Comparison of ENCODE assay signal across 8 cellular contexts in genomic region chr10:102115775-102116174, GRCh38. TPM values are rescaled to one million over a fixed set of nuclear protein-coding genes. Genes with fewer than 3 reads are reported as not detected.
DNase-seq lines count a peak whose midpoint lies in the region; ATAC-seq, FAIRE-seq and TF ChIP-seq lines count a peak whose summit lies in the region.

No MANE protein-coding gene starts in this region.

- 36% methylated on average over 3 of the region's 3 CpGs for WGBS in HepG2 (ENCODE audit: low lambda C conversion rate)
- WGBS in thyroid gland, 2 donors = 17 to 27% methylated on average over 3 of the region's 3 CpGs

- in situ Hi-C loops in HepG2 (cut with HindIII; ENCODE audit: extremely low pct_ligation_motif_present, low pct_unique_long_range_greater_than_20kb) = no loop called here

- H3K4me1 Mint-ChIP-seq in activated T-cell treated with anti-CD3 and anti-CD28 coated beads, Interleukin-2, amount 50 U/mL, for 24 hours (ENCODE audit: low read depth) = peaks cover 60% of the 10 kb centered on the region
- H3K4me1 Mint-ChIP-seq in activated CD8-positive, alpha-beta T cell treated with anti-CD3 and anti-CD28 coated beads, Interleukin-2, amount 10 ng/mL, durations not matched to agents 7 days and 5 days (ENCODE audit: low read depth) = peaks cover 64% of the 10 kb centered on the region

- H3K79me2 ChIP-seq in HepG2 (ENCODE audit: insufficient read depth, low read length) = peaks cover 20% of the 10 kb centered on the region

- peaks cover 9% of the 10 kb centered on the region for H4K20me1 ChIP-seq in HepG2 (ENCODE audit: insufficient read depth, low read length)

- no peak for ATAC-seq in activated CD8-positive, alpha-beta T cell treated with anti-CD3 and anti-CD28 coated beads, Interleukin-2, amount 10 ng/mL, durations not matched to agents 7 days and 5 days
- ATAC-seq in HepG2 = no peak
- ATAC-seq in HG03175 (IDR thresholded peaks at IDR 0.05; ENCODE audit: unreplicated experiment) = no peak
- ATAC-seq in HG03045 (IDR thresholded peaks at IDR 0.05; ENCODE audit: unreplicated experiment) = no peak

- FAIRE-seq in HepG2 (lab: Jason Lieb, UNC) = no peak

- no peaks in the 10 kb centered on the region for H3K27me3 Mint-ChIP-seq in activated T-cell treated with anti-CD3 and anti-CD28 coated beads, Interleukin-2, amount 50 U/mL, for 24 hours
- no peaks in the 10 kb centered on the region for H3K27me3 Mint-ChIP-seq in activated CD8-positive, alpha-beta T cell treated with anti-CD3 and anti-CD28 coated beads, Interleukin-2, amount 10 ng/mL, durations not matched to agents 7 days and 5 days (ENCODE audit: low read depth)

- CTCF ChIA-PET in activated CD8-positive, alpha-beta T cell treated with anti-CD3 and anti-CD28 coated beads, Interleukin-2, amount 10 ng/mL, durations not matched to agents 7 days and 5 days (lab: Charles Lee) = interaction anchor here (1.0 to 3.9 kb wide), 3 partner anchors 13 to 301 kb away, joined by 3 to 24 read pairs (median 3); partner anchors contain the start of gene PPRC1
- CTCF ChIA-PET in HepG2 (lab: Yijun Ruan, JAX; ENCODE audit: low intra/inter-chr PET ratio, low total read pairs) = no interaction called here

- H3K9me3 Mint-ChIP-seq in activated T-cell treated with anti-CD3 and anti-CD28 coated beads, Interleukin-2, amount 50 U/mL, for 24 hours = no peaks in the 10 kb centered on the region
- no peaks in the 10 kb centered on the region for H3K9me3 Mint-ChIP-seq in activated CD8-positive, alpha-beta T cell treated with anti-CD3 and anti-CD28 coated beads, Interleukin-2, amount 10 ng/mL, durations not matched to agents 7 days and 5 days (ENCODE audit: insufficient read depth)

- DNase-seq in activated T-cell treated with anti-CD3 and anti-CD28 coated beads, Interleukin-2, amount 50 U/mL, for 24 hours = no peak
- DNase-seq in activated T-cell treated with anti-CD3 and anti-CD28 coated beads for 4 hours (no peak), HepG2 (ENCODE audit: low spot score) (no peak), thyroid gland (no peak), anterior cingulate cortex (lab: John Stamatoyannopoulos, UW) (no peak)
- no peak for DNase-seq in activated CD8-positive, alpha-beta T cell treated with anti-CD3 and anti-CD28 coated beads, Interleukin-2, amount 10 ng/mL, durations not matched to agents 7 days and 5 days

- H3K4me3 ChIP-seq in HepG2 (replicated peaks in 1 of 3; ENCODE audit: insufficient read depth in 1 of 3, low read depth in 2 of 3, low read length in 3 of 3) = no peak overlapping the region
- H3K4me3 ChIP-seq in thyroid gland (replicated peaks in 1 of 3) = no peak overlapping the region

- no peaks in the 10 kb centered on the region for H3K9me3 ChIP-seq in HepG2 (ENCODE audit: low read length)
- H3K9me3 ChIP-seq in thyroid gland = no peaks in the 10 kb centered on the region

- H3K4me1 ChIP-seq in HepG2 (ENCODE audit: insufficient read depth, low read length) = peaks cover 68% of the 10 kb centered on the region
- peaks cover 55 to 59% of the 10 kb centered on the region in 2 donors for H3K4me1 ChIP-seq in thyroid gland

- H3K27me3 ChIP-seq in HepG2 (ENCODE audit: control insufficient read depth in 1 of 2, insufficient read depth in 2 of 2, low read length in 2 of 2) = peaks cover 0 to 2% of the 10 kb centered on the region in 2 experiments; a peak in 1 of 5 replicates
- H3K27me3 ChIP-seq in thyroid gland = no peaks in the 10 kb centered on the region

- intact Hi-C loops in HepG2 (cut with micrococcal nuclease; ENCODE audit: unreplicated experiment) = loop anchor here (5.0 kb wide), 1 partner anchor 48 kb away; the partner anchor contains the start of gene HPS6
- intact Hi-C loops in thyroid gland (cut with DNase I) = loop anchor here (5.0 kb wide), 1 partner anchor 37 kb away; the partner anchor contains the start of gene NOLC1

- no peak for TF ChIP-seq CTCF in HepG2 (CRISPR knock-in tag; IDR thresholded peaks at IDR 0.05)
- TF ChIP-seq CTCF in thyroid gland (IDR thresholded peaks at IDR 0.05) = no peak

- no peak overlapping the region for H2AFZ ChIP-seq in HepG2 (ENCODE audit: low read length)

- H3K27ac ChIP-seq in HepG2 (ENCODE audit: extremely low read length, insufficient read depth, low read length) = no peak overlapping the region
- H3K27ac ChIP-seq in thyroid gland = peak overlapping the region in 2 of 3 donors; percentile 27 to 61

- peak overlapping the region; percentile 77; the same call in 1 of the 2 replicates for H3K4me2 ChIP-seq in HepG2 (ENCODE audit: low read depth, low read length)

- POLR2A ChIA-PET in activated CD8-positive, alpha-beta T cell treated with anti-CD3 and anti-CD28 coated beads, Interleukin-2, amount 10 ng/mL, durations not matched to agents 7 days and 5 days (lab: Charles Lee) = interaction anchor here (0.5 to 1.3 kb wide), 3 partner anchors 22 to 298 kb away, joined by 3 read pairs; partner anchors contain the start of gene OGA
- POLR2A ChIA-PET in HepG2 (lab: Yijun Ruan, JAX) = interaction anchor here (1.2 to 3.2 kb wide), 5 partner anchors 12 to 305 kb away, joined by 3 to 28 read pairs (median 7); partner anchors contain the start of gene FBXL15

- no peak for TF ChIP-seq RAD21 in HepG2 (CRISPR knock-in tag; IDR thresholded peaks at IDR 0.05)

- H3K27ac Mint-ChIP-seq in activated T-cell treated with anti-CD3 and anti-CD28 coated beads, Interleukin-2, amount 50 U/mL, for 24 hours = peak overlapping the region; percentile 98
- peak overlapping the region; percentile 93 for H3K27ac Mint-ChIP-seq in activated CD8-positive, alpha-beta T cell treated with anti-CD3 and anti-CD28 coated beads, Interleukin-2, amount 10 ng/mL, durations not matched to agents 7 days and 5 days

- no peak for TF ChIP-seq EP300 in HepG2 (IDR thresholded peaks at IDR 0.05; ENCODE audit: low read depth in 2 of 2, low read length in 2 of 2)
- no peak for TF ChIP-seq EP300 in HepG2 (CRISPR knock-in tag; IDR thresholded peaks at IDR 0.05; ENCODE audit: borderline replicate concordance)

- no peak overlapping the region for H3K9ac ChIP-seq in HepG2 (ENCODE audit: insufficient read depth, low read depth, low read length)

- TF ChIP-seq POLR2A in HepG2 (IDR thresholded peaks at IDR 0.05; ENCODE audit: insufficient read depth in 1 of 2, low read depth in 2 of 2, low read length in 2 of 2) (no peak), thyroid gland (IDR thresholded peaks at IDR 0.05) (no peak)

- peak overlapping the region; percentile 82 for H3K4me3 Mint-ChIP-seq in activated T-cell treated with anti-CD3 and anti-CD28 coated beads, Interleukin-2, amount 50 U/mL, for 24 hours
- peak overlapping the region; percentile 91 for H3K4me3 Mint-ChIP-seq in activated CD8-positive, alpha-beta T cell treated with anti-CD3 and anti-CD28 coated beads, Interleukin-2, amount 10 ng/mL, durations not matched to agents 7 days and 5 days

- BruUV-seq in HepG2 (replicated peaks; lab: Mats Ljungman, UMichigan) = no TSS peak

- peaks cover 2 to 11% of the 10 kb centered on the region in 2 experiments; a peak in 4 of 5 replicates for H3K36me3 ChIP-seq in HepG2 (replicated peaks in 1 of 2; ENCODE audit: control insufficient read depth in 1 of 2, insufficient read depth in 2 of 2, low read length in 2 of 2)
- peaks cover 6 to 11% of the 10 kb centered on the region in 2 donors for H3K36me3 ChIP-seq in thyroid gland

- H3K36me3 Mint-ChIP-seq in activated T-cell treated with anti-CD3 and anti-CD28 coated beads, Interleukin-2, amount 50 U/mL, for 24 hours (ENCODE audit: low read depth) = peaks cover 37% of the 10 kb centered on the region
- H3K36me3 Mint-ChIP-seq in activated CD8-positive, alpha-beta T cell treated with anti-CD3 and anti-CD28 coated beads, Interleukin-2, amount 10 ng/mL, durations not matched to agents 7 days and 5 days (ENCODE audit: low read depth) = peaks cover 25% of the 10 kb centered on the region

RNA-seq across cellular contexts. Expression of gene LDB1, which starts 4.4 kb away (rescaled TPM):
- 10 to 100 TPM; 83.6 to 87.1 TPM for total RNA-seq in activated CD8-positive, alpha-beta T cell treated with anti-CD3 and anti-CD28 coated beads, Interleukin-2, amount 10 ng/mL, durations not matched to agents 7 days and 5 days
- total RNA-seq in HepG2 (2016; rRNA removed; fragmentation: Illumina TruSeq; extraction: Trizol) = 13.2 and 17.2 TPM in 2 replicates
- 2.0 and 2.5 TPM in 2 replicates for total RNA-seq in HepG2 (2016; cell fraction: cytosol; rRNA removed; fragmentation: Illumina TruSeq; extraction: Trizol; ENCODE audit: low read depth)
- total RNA-seq in HepG2 (2016; cell fraction: insoluble cytoplasmic fraction; rRNA removed; fragmentation: Illumina TruSeq; extraction: Trizol) = 10.9 and 17.8 TPM in 2 replicates
- 7.2 and 8.2 TPM in 2 replicates for total RNA-seq in HepG2 (2016; cell fraction: membrane; rRNA removed; fragmentation: Illumina TruSeq; extraction: Trizol)
- 16.0 and 18.2 TPM in 2 replicates for total RNA-seq in HepG2 (2016; cell fraction: nucleus; rRNA removed; fragmentation: Illumina TruSeq; extraction: Trizol)
- 45.5 and 52.2 TPM in 2 replicates for polyA plus RNA-seq in HepG2 (2011; rRNA removed)
- polyA plus RNA-seq in HepG2 (2011; cell fraction: cytosol; rRNA removed) = 23.6 and 27.6 TPM in 2 replicates
- 182 and 199 TPM in 2 replicates for polyA plus RNA-seq in HepG2 (2011; cell fraction: nucleus; rRNA removed)
- 20.4 and 24.8 TPM in 2 replicates for polyA plus RNA-seq in HepG2 (2012)
- 2.1 and 2.6 TPM in 2 replicates for polyA plus RNA-seq in HepG2 (2016; cell fraction: cytosol; fragmentation: Illumina TruSeq; extraction: Trizol; ENCODE audit: low read depth)
- 15.0 and 17.5 TPM in 2 replicates for polyA plus RNA-seq in HepG2 (2016; cell fraction: insoluble cytoplasmic fraction; fragmentation: Illumina TruSeq; extraction: Trizol; ENCODE audit: low read depth)
- polyA plus RNA-seq in HepG2 (2016; cell fraction: membrane; fragmentation: Illumina TruSeq; extraction: Trizol; ENCODE audit: low read depth) = 5.5 and 5.8 TPM in 2 replicates
- 49.4 and 52.8 TPM in 2 replicates for polyA plus RNA-seq in HepG2 (2016; cell fraction: nucleus; fragmentation: Illumina TruSeq; extraction: Trizol; ENCODE audit: insufficient read depth, low read depth)
- polyA minus RNA-seq in HepG2 (2011; rRNA and poly(A)+ RNA removed; ENCODE audit: low replicate concordance) = 61.4 and 104 TPM in 2 replicates
- polyA minus RNA-seq in HepG2 (2011; cell fraction: cytosol; rRNA and poly(A)+ RNA removed) = 17.4 and 19.1 TPM in 2 replicates
- 34.2 and 39.5 TPM in 2 replicates for polyA minus RNA-seq in HepG2 (2011; cell fraction: nucleus; rRNA and poly(A)+ RNA removed)
- total RNA-seq in thyroid gland = 10 to 100 TPM; 49.8 to 67.3 (median 54.8) TPM

RNA-seq across cellular contexts. Expression of gene PPRC1, which starts 17.1 kb away (rescaled TPM):
- 10 to 100 TPM; 56.5 to 58.9 TPM for total RNA-seq in activated CD8-positive, alpha-beta T cell treated with anti-CD3 and anti-CD28 coated beads, Interleukin-2, amount 10 ng/mL, durations not matched to agents 7 days and 5 days
- 19.0 and 24.2 TPM in 2 replicates for total RNA-seq in HepG2 (2016; rRNA removed; fragmentation: Illumina TruSeq; extraction: Trizol)
- 7.2 and 10.9 TPM in 2 replicates for total RNA-seq in HepG2 (2016; cell fraction: cytosol; rRNA removed; fragmentation: Illumina TruSeq; extraction: Trizol; ENCODE audit: low read depth)
- total RNA-seq in HepG2 (2016; cell fraction: insoluble cytoplasmic fraction; rRNA removed; fragmentation: Illumina TruSeq; extraction: Trizol) = 16.2 and 25.6 TPM in 2 replicates
- 10.3 and 12.7 TPM in 2 replicates for total RNA-seq in HepG2 (2016; cell fraction: membrane; rRNA removed; fragmentation: Illumina TruSeq; extraction: Trizol)
- total RNA-seq in HepG2 (2016; cell fraction: nucleus; rRNA removed; fragmentation: Illumina TruSeq; extraction: Trizol) = 31.9 and 36.2 TPM in 2 replicates
- 18.7 and 21.3 TPM in 2 replicates for polyA plus RNA-seq in HepG2 (2011; rRNA removed)
- polyA plus RNA-seq in HepG2 (2011; cell fraction: cytosol; rRNA removed) = 7.1 and 7.2 TPM in 2 replicates
- polyA plus RNA-seq in HepG2 (2011; cell fraction: nucleus; rRNA removed) = 57.6 and 66.0 TPM in 2 replicates
- polyA plus RNA-seq in HepG2 (2012) = 21.1 and 29.8 TPM in 2 replicates
- 2.5 and 2.9 TPM in 2 replicates for polyA plus RNA-seq in HepG2 (2016; cell fraction: cytosol; fragmentation: Illumina TruSeq; extraction: Trizol; ENCODE audit: low read depth)
- 21.7 and 29.6 TPM in 2 replicates for polyA plus RNA-seq in HepG2 (2016; cell fraction: insoluble cytoplasmic fraction; fragmentation: Illumina TruSeq; extraction: Trizol; ENCODE audit: low read depth)
- 4.7 and 6.5 TPM in 2 replicates for polyA plus RNA-seq in HepG2 (2016; cell fraction: membrane; fragmentation: Illumina TruSeq; extraction: Trizol; ENCODE audit: low read depth)
- 102 and 107 TPM in 2 replicates for polyA plus RNA-seq in HepG2 (2016; cell fraction: nucleus; fragmentation: Illumina TruSeq; extraction: Trizol; ENCODE audit: insufficient read depth, low read depth)
- polyA minus RNA-seq in HepG2 (2011; rRNA and poly(A)+ RNA removed; ENCODE audit: low replicate concordance) = 68.7 and 95.3 TPM in 2 replicates
- polyA minus RNA-seq in HepG2 (2011; cell fraction: cytosol; rRNA and poly(A)+ RNA removed) = 12.3 and 14.3 TPM in 2 replicates
- polyA minus RNA-seq in HepG2 (2011; cell fraction: nucleus; rRNA and poly(A)+ RNA removed) = 42.9 and 47.7 TPM in 2 replicates
- 10 to 100 TPM; 11.7 to 27.5 (median 16.6) TPM for total RNA-seq in thyroid gland

RNA-seq across cellular contexts. Expression of gene NOLC1, which starts 36.4 kb away (rescaled TPM):
- 10 to 100 TPM; 94.1 to 95.3 TPM for total RNA-seq in activated CD8-positive, alpha-beta T cell treated with anti-CD3 and anti-CD28 coated beads, Interleukin-2, amount 10 ng/mL, durations not matched to agents 7 days and 5 days
- total RNA-seq in HepG2 (2016; rRNA removed; fragmentation: Illumina TruSeq; extraction: Trizol) (81.0 and 102 TPM in 2 replicates), thyroid gland (10 to 100 TPM; 52.7 to 80.8 (median 65.1) TPM)
- 17.2 and 19.9 TPM in 2 replicates for total RNA-seq in HepG2 (2016; cell fraction: cytosol; rRNA removed; fragmentation: Illumina TruSeq; extraction: Trizol; ENCODE audit: low read depth)
- 80.9 and 91.8 TPM in 2 replicates for total RNA-seq in HepG2 (2016; cell fraction: insoluble cytoplasmic fraction; rRNA removed; fragmentation: Illumina TruSeq; extraction: Trizol)
- 26.9 and 30.0 TPM in 2 replicates for total RNA-seq in HepG2 (2016; cell fraction: membrane; rRNA removed; fragmentation: Illumina TruSeq; extraction: Trizol)
- 53.2 and 53.8 TPM in 2 replicates for total RNA-seq in HepG2 (2016; cell fraction: nucleus; rRNA removed; fragmentation: Illumina TruSeq; extraction: Trizol)
- polyA plus RNA-seq in HepG2 (2011; rRNA removed) = 47.9 and 50.6 TPM in 2 replicates
- polyA plus RNA-seq in HepG2 (2011; cell fraction: cytosol; rRNA removed) = 40.3 and 62.0 TPM in 2 replicates
- 33.5 and 37.8 TPM in 2 replicates for polyA plus RNA-seq in HepG2 (2011; cell fraction: nucleus; rRNA removed)
- polyA plus RNA-seq in HepG2 (2012) = 54.4 and 57.6 TPM in 2 replicates
- 9.9 and 10.0 TPM in 2 replicates for polyA plus RNA-seq in HepG2 (2016; cell fraction: cytosol; fragmentation: Illumina TruSeq; extraction: Trizol; ENCODE audit: low read depth)
- 121 and 139 TPM in 2 replicates for polyA plus RNA-seq in HepG2 (2016; cell fraction: insoluble cytoplasmic fraction; fragmentation: Illumina TruSeq; extraction: Trizol; ENCODE audit: low read depth)
- polyA plus RNA-seq in HepG2 (2016; cell fraction: membrane; fragmentation: Illumina TruSeq; extraction: Trizol; ENCODE audit: low read depth) = 22.5 and 24.8 TPM in 2 replicates
- polyA plus RNA-seq in HepG2 (2016; cell fraction: nucleus; fragmentation: Illumina TruSeq; extraction: Trizol; ENCODE audit: insufficient read depth, low read depth) = 109 and 124 TPM in 2 replicates
- polyA minus RNA-seq in HepG2 (2011; rRNA and poly(A)+ RNA removed; ENCODE audit: low replicate concordance) = 29.3 and 125 TPM in 2 replicates
- polyA minus RNA-seq in HepG2 (2011; cell fraction: cytosol; rRNA and poly(A)+ RNA removed) = 38.1 and 41.4 TPM in 2 replicates
- polyA minus RNA-seq in HepG2 (2011; cell fraction: nucleus; rRNA and poly(A)+ RNA removed) = 17.3 and 24.7 TPM in 2 replicates

RNA-seq across cellular contexts. Expression of gene HPS6, which starts 50.6 kb away (rescaled TPM):
- total RNA-seq in activated CD8-positive, alpha-beta T cell treated with anti-CD3 and anti-CD28 coated beads, Interleukin-2, amount 10 ng/mL, durations not matched to agents 7 days and 5 days = 10 to 100 TPM; 23.2 to 25.3 TPM
- total RNA-seq in HepG2 (2016; rRNA removed; fragmentation: Illumina TruSeq; extraction: Trizol) = 14.9 and 15.1 TPM in 2 replicates
- 1.0 and 1.9 TPM in 2 replicates for total RNA-seq in HepG2 (2016; cell fraction: cytosol; rRNA removed; fragmentation: Illumina TruSeq; extraction: Trizol; ENCODE audit: low read depth)
- 14.4 and 15.1 TPM in 2 replicates for total RNA-seq in HepG2 (2016; cell fraction: insoluble cytoplasmic fraction; rRNA removed; fragmentation: Illumina TruSeq; extraction: Trizol)
- 3.8 and 4.1 TPM in 2 replicates for total RNA-seq in HepG2 (2016; cell fraction: membrane; rRNA removed; fragmentation: Illumina TruSeq; extraction: Trizol)
- total RNA-seq in HepG2 (2016; cell fraction: nucleus; rRNA removed; fragmentation: Illumina TruSeq; extraction: Trizol) = 7.6 and 8.1 TPM in 2 replicates
- polyA plus RNA-seq in HepG2 (2011; rRNA removed) = 2.9 and 4.2 TPM in 2 replicates
- polyA plus RNA-seq in HepG2 (2011; cell fraction: cytosol; rRNA removed) = 3.7 and 4.1 TPM in 2 replicates
- 3.6 TPM in 2 replicates for polyA plus RNA-seq in HepG2 (2011; cell fraction: nucleus; rRNA removed)
- polyA plus RNA-seq in HepG2 (2012) = 4.0 and 4.1 TPM in 2 replicates
- polyA plus RNA-seq in HepG2 (2016; cell fraction: cytosol; fragmentation: Illumina TruSeq; extraction: Trizol; ENCODE audit: low read depth) = 0.47 and 0.53 TPM in 2 replicates
- 9.3 and 10.5 TPM in 2 replicates for polyA plus RNA-seq in HepG2 (2016; cell fraction: insoluble cytoplasmic fraction; fragmentation: Illumina TruSeq; extraction: Trizol; ENCODE audit: low read depth)
- 0.76 and 1.3 TPM in 2 replicates for polyA plus RNA-seq in HepG2 (2016; cell fraction: membrane; fragmentation: Illumina TruSeq; extraction: Trizol; ENCODE audit: low read depth)
- 5.4 and 6.0 TPM in 2 replicates for polyA plus RNA-seq in HepG2 (2016; cell fraction: nucleus; fragmentation: Illumina TruSeq; extraction: Trizol; ENCODE audit: insufficient read depth, low read depth)
- polyA minus RNA-seq in HepG2 (2011; rRNA and poly(A)+ RNA removed; ENCODE audit: low replicate concordance) = 14.1 and 24.9 TPM in 2 replicates
- polyA minus RNA-seq in HepG2 (2011; cell fraction: cytosol; rRNA and poly(A)+ RNA removed) = 5.7 and 6.4 TPM in 2 replicates
- 7.0 and 7.1 TPM in 2 replicates for polyA minus RNA-seq in HepG2 (2011; cell fraction: nucleus; rRNA and poly(A)+ RNA removed)
- total RNA-seq in thyroid gland = 10 to 100 TPM; 18.7 to 28.5 (median 23.8) TPM

RNA-seq across cellular contexts. Expression of gene ARMH3, which starts 59.8 kb away (rescaled TPM):
- total RNA-seq in activated CD8-positive, alpha-beta T cell treated with anti-CD3 and anti-CD28 coated beads, Interleukin-2, amount 10 ng/mL, durations not matched to agents 7 days and 5 days = 10 to 100 TPM; 25.2 to 26.3 TPM
- total RNA-seq in HepG2 (2016; rRNA removed; fragmentation: Illumina TruSeq; extraction: Trizol) = 8.4 and 10.8 TPM in 2 replicates
- total RNA-seq in HepG2 (2016; cell fraction: cytosol; rRNA removed; fragmentation: Illumina TruSeq; extraction: Trizol; ENCODE audit: low read depth) = 5.0 and 5.1 TPM in 2 replicates
- 7.3 and 11.0 TPM in 2 replicates for total RNA-seq in HepG2 (2016; cell fraction: insoluble cytoplasmic fraction; rRNA removed; fragmentation: Illumina TruSeq; extraction: Trizol)
- 3.9 and 4.7 TPM in 2 replicates for total RNA-seq in HepG2 (2016; cell fraction: membrane; rRNA removed; fragmentation: Illumina TruSeq; extraction: Trizol)
- 13.0 and 14.8 TPM in 2 replicates for total RNA-seq in HepG2 (2016; cell fraction: nucleus; rRNA removed; fragmentation: Illumina TruSeq; extraction: Trizol)
- 16.7 and 16.9 TPM in 2 replicates for polyA plus RNA-seq in HepG2 (2011; rRNA removed)
- 9.7 and 11.7 TPM in 2 replicates for polyA plus RNA-seq in HepG2 (2011; cell fraction: cytosol; rRNA removed)
- 13.9 and 18.6 TPM in 2 replicates for polyA plus RNA-seq in HepG2 (2011; cell fraction: nucleus; rRNA removed)
- polyA plus RNA-seq in HepG2 (2012) = 10.2 and 11.0 TPM in 2 replicates
- polyA plus RNA-seq in HepG2 (2016; cell fraction: cytosol; fragmentation: Illumina TruSeq; extraction: Trizol; ENCODE audit: low read depth) = 2.0 and 2.3 TPM in 2 replicates
- 11.6 and 13.7 TPM in 2 replicates for polyA plus RNA-seq in HepG2 (2016; cell fraction: insoluble cytoplasmic fraction; fragmentation: Illumina TruSeq; extraction: Trizol; ENCODE audit: low read depth)
- 4.0 and 4.1 TPM in 2 replicates for polyA plus RNA-seq in HepG2 (2016; cell fraction: membrane; fragmentation: Illumina TruSeq; extraction: Trizol; ENCODE audit: low read depth)
- polyA plus RNA-seq in HepG2 (2016; cell fraction: nucleus; fragmentation: Illumina TruSeq; extraction: Trizol; ENCODE audit: insufficient read depth, low read depth) = 17.4 and 19.1 TPM in 2 replicates
- 12.6 and 18.4 TPM in 2 replicates for polyA minus RNA-seq in HepG2 (2011; rRNA and poly(A)+ RNA removed; ENCODE audit: low replicate concordance)
- polyA minus RNA-seq in HepG2 (2011; cell fraction: cytosol; rRNA and poly(A)+ RNA removed) = 6.4 and 6.6 TPM in 2 replicates
- 30.6 and 33.7 TPM in 2 replicates for polyA minus RNA-seq in HepG2 (2011; cell fraction: nucleus; rRNA and poly(A)+ RNA removed)
- 10 to 100 TPM; 14.2 to 21.2 (median 18.3) TPM for total RNA-seq in thyroid gland
